ENCODE assay signal across 23 cellular contexts in genomic region chr10:46046261-46046660, GRCh38. TPM values are rescaled to one million over a fixed set of nuclear protein-coding genes. Genes with fewer than 3 reads are reported as not detected.
DNase-seq lines count a peak whose midpoint lies in the region; ATAC-seq and TF ChIP-seq lines count a peak whose summit lies in the region.
"Had no signal": no experiment of that assay in that cellular context is flagged by ENCODE, and none has a peak within 500 bp of the region (broad histone marks: within the 10 kb centered on the region; RNA-seq: fewer than 3 reads in every experiment).

A gene with protein sequence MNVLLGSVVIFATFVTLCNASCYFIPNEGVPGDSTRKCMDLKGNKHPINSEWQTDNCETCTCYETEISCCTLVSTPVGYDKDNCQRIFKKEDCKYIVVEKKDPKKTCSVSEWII (minus strand): TSS chr10:46046269. CDS start chr10:46046237, 32 bp downstream.

- H2BK120ac ChIP-seq in mesendoderm (ENCODE audit: low read depth, low read length) = peak within 1 kb of the TSS; percentile 56

- TF ChIP-seq POLR2A in Peyer's patch (IDR thresholded peaks at IDR 0.05) = no peak

- ATAC-seq in GM21619 (IDR thresholded peaks at IDR 0.05; ENCODE audit: unreplicated experiment) = no peak
- ATAC-seq: A549, GM12878 had no signal

- no peaks in the 10 kb centered on the region for H3K36me3 ChIP-seq in mesendoderm (ENCODE audit: control insufficient read depth, insufficient read depth, low read length)
- no peaks in the 10 kb centered on the region for H3K36me3 ChIP-seq in hepatocyte (replicated peaks; ENCODE audit: insufficient read depth, low read depth)
- no peaks in the 10 kb centered on the region for H3K36me3 ChIP-seq in H7 (replicated peaks; ENCODE audit: control insufficient read depth, insufficient read depth, low read length)
- H3K36me3 ChIP-seq in Peyer's patch = no peaks in the 10 kb centered on the region
- H3K36me3 ChIP-seq: BE2C; BLaER1 treated with 17β-estradiol and CSF1 and Interleukin-3, amounts not matched to agents 10 nM and 100 nM had no signal

- TF ChIP-seq CTCF in progenitor cell of endocrine pancreas (IDR thresholded peaks at IDR 0.05; ENCODE audit: unreplicated experiment) = no peak
- no peak for TF ChIP-seq CTCF in hepatocyte (IDR thresholded peaks at IDR 0.05; ENCODE audit: poor library complexity)
- no peak for TF ChIP-seq CTCF in Peyer's patch (IDR thresholded peaks at IDR 0.05)

- no peak within 1 kb of the TSS for H3K23ac ChIP-seq in mesendoderm (ENCODE audit: low read length)

- no peak within 1 kb of the TSS for H3K27ac ChIP-seq in mesendoderm (ENCODE audit: low read depth, low read length)
- H3K27ac ChIP-seq in hepatocyte = no peak within 1 kb of the TSS
- H3K27ac ChIP-seq in Peyer's patch = no peak within 1 kb of the TSS
- H3K27ac ChIP-seq: A549; BLaER1 treated with 17β-estradiol and CSF1 and Interleukin-3, amounts not matched to agents 10 nM and 100 nM had no signal

- H3K27me3 Mint-ChIP-seq in progenitor cell of endocrine pancreas = peaks cover 5% of the 10 kb centered on the region
- H3K27me3 Mint-ChIP-seq: CD4-positive, alpha-beta T cell had no signal

- H3K36me3 Mint-ChIP-seq in progenitor cell of endocrine pancreas (ENCODE audit: insufficient read depth) = no peaks in the 10 kb centered on the region
- H3K36me3 Mint-ChIP-seq: CD14-positive monocyte; CD8-positive, alpha-beta memory T cell had no signal

- no peak within 1 kb of the TSS for H2AK5ac ChIP-seq in mesendoderm (ENCODE audit: low read length)

- no peaks in the 10 kb centered on the region for H3K9me3 ChIP-seq in hepatocyte (ENCODE audit: low read depth)
- H3K9me3 ChIP-seq in Peyer's patch = no peaks in the 10 kb centered on the region
- H3K9me3 ChIP-seq: A549; BE2C; BLaER1 treated with 17β-estradiol and CSF1 and Interleukin-3, amounts not matched to agents 10 nM and 100 nM had no signal

- H3K9ac ChIP-seq in mesendoderm (ENCODE audit: low read length) = no peak within 1 kb of the TSS
- H3K9ac ChIP-seq: BLaER1 treated with 17β-estradiol and CSF1 and Interleukin-3, amounts not matched to agents 10 nM and 100 nM had no signal

- H2BK15ac ChIP-seq in mesendoderm (replicated peaks; ENCODE audit: low read depth) = no peak within 1 kb of the TSS

- no peak within 1 kb of the TSS for H3K18ac ChIP-seq in mesendoderm (ENCODE audit: low read length)

- peaks cover 16% of the 10 kb centered on the region for H3K4me1 Mint-ChIP-seq in progenitor cell of endocrine pancreas (ENCODE audit: low read depth)
- H3K4me1 Mint-ChIP-seq: CD14-positive monocyte; CD8-positive, alpha-beta memory T cell had no signal

- H3K79me2 ChIP-seq in mesendoderm (ENCODE audit: control insufficient read depth, insufficient read depth, low read length) = no peaks in the 10 kb centered on the region
- H3K79me2 ChIP-seq in hepatocyte = no peaks in the 10 kb centered on the region

- WGBS in mesendoderm (ENCODE audit: extremely low coverage, insufficient coverage, low lambda C conversion rate) = no CpG with 5 or more reads among the region's 7 CpGs
- 81% methylated on average over 7 of the region's 7 CpGs for WGBS in hepatocyte (ENCODE audit: low lambda C conversion rate, missing lambda C conversion rate)

- H3K4ac ChIP-seq in mesendoderm (ENCODE audit: low read depth, low read length) = no peak within 1 kb of the TSS

- H3K4me1 ChIP-seq in mesendoderm (ENCODE audit: control insufficient read depth, low read depth, low read length) = peaks cover 9% of the 10 kb centered on the region
- no peaks in the 10 kb centered on the region for H3K4me1 ChIP-seq in hepatocyte (ENCODE audit: insufficient read depth)
- H3K4me1 ChIP-seq in Peyer's patch = no peaks in the 10 kb centered on the region
- H3K4me1 ChIP-seq: A549, BE2C had no signal

- H4K20me1 ChIP-seq in hepatocyte (ENCODE audit: insufficient read depth, poor library complexity, severe bottlenecking) = no peaks in the 10 kb centered on the region
- H4K20me1 ChIP-seq: BLaER1 treated with 17β-estradiol and CSF1 and Interleukin-3, amounts not matched to agents 10 nM and 100 nM had no signal

- H2AFZ ChIP-seq in hepatocyte = no peak within 1 kb of the TSS

- H2BK5ac ChIP-seq in mesendoderm (ENCODE audit: low read length) = no peak within 1 kb of the TSS

- H3K27me3 ChIP-seq in mesendoderm (ENCODE audit: insufficient read depth, low read length, poor library complexity) (no peaks in the 10 kb centered on the region), hepatocyte (no peaks in the 10 kb centered on the region), H7 (ENCODE audit: control insufficient read depth, insufficient read depth, low read length) (no peaks in the 10 kb centered on the region), Peyer's patch (no peaks in the 10 kb centered on the region)
- H3K27me3 ChIP-seq: BE2C; BLaER1 treated with 17β-estradiol and CSF1 and Interleukin-3, amounts not matched to agents 10 nM and 100 nM had no signal

- H3K4me3 ChIP-seq in mesendoderm (ENCODE audit: low read length) (no peak within 1 kb of the TSS), hepatocyte (no peak within 1 kb of the TSS), H7 (ENCODE audit: insufficient read depth, low read depth, low read length) (no peak within 1 kb of the TSS), Peyer's patch (no peak within 1 kb of the TSS)
- H3K4me3 ChIP-seq: A549; BLaER1 treated with 17β-estradiol and CSF1 and Interleukin-3, amounts not matched to agents 10 nM and 100 nM; GM12878 had no signal

- no peak within 1 kb of the TSS for H3K4me3 Mint-ChIP-seq in progenitor cell of endocrine pancreas (ENCODE audit: low read depth)
- H3K4me3 Mint-ChIP-seq: CD14-positive monocyte; CD4-positive, alpha-beta T cell; CD8-positive, alpha-beta memory T cell had no signal

- peak within 1 kb of the TSS; percentile 71 for H3K27ac Mint-ChIP-seq in progenitor cell of endocrine pancreas
- H3K27ac Mint-ChIP-seq: CD4-positive, alpha-beta T cell had no signal

- no peaks in the 10 kb centered on the region for H3K9me3 Mint-ChIP-seq in progenitor cell of endocrine pancreas (ENCODE audit: low read depth)
- H3K9me3 Mint-ChIP-seq: CD4-positive, alpha-beta T cell; CD8-positive, alpha-beta memory T cell had no signal

- H3K79me1 ChIP-seq in mesendoderm (ENCODE audit: low read length) = no peaks in the 10 kb centered on the region

- no peak within 1 kb of the TSS for H3K56ac ChIP-seq in mesendoderm (ENCODE audit: low read length)

- H3K4me2 ChIP-seq in mesendoderm (ENCODE audit: low read length) (no peak within 1 kb of the TSS), hepatocyte (no peak within 1 kb of the TSS)
- H3K4me2 ChIP-seq: A549; BLaER1 treated with 17β-estradiol and CSF1 and Interleukin-3, amounts not matched to agents 10 nM and 100 nM had no signal

- H4K8ac ChIP-seq in mesendoderm (ENCODE audit: low read depth, low read length) = no peak within 1 kb of the TSS

- DNase-seq in DMS53 (lab: John Stamatoyannopoulos, UW) (peak; percentile 63), HT-29 (ENCODE audit: low spot score) (peak; percentile 21), mesendoderm (no peak), progenitor cell of endocrine pancreas (ENCODE audit: low spot score, unreplicated experiment) (no peak), hepatocyte (ENCODE audit: low spot score) (no peak), H7 (no peak), Peyer's patch (no peak)
- DNase-seq: 8988T; ACHN; AML-193; BE2C; CD4-positive, alpha-beta T cell; CD8-positive, alpha-beta memory T cell; DMS 273 treated with DMSO at 0.1 percent for 48 hours; EL; GDM1; GOT3; HCEC 1CT had no signal

- H4K5ac ChIP-seq in mesendoderm (ENCODE audit: low read length) = no peak within 1 kb of the TSS

- H3K9me2 ChIP-seq in hepatocyte (replicated peaks; ENCODE audit: insufficient read depth) = no peaks in the 10 kb centered on the region

RNA-seq across cellular contexts. Expression of the gene that starts here (rescaled TPM):
- not detected in 2 replicates for total RNA-seq in HT-29 (2014; rRNA removed; shearing (Covaris generic))
- polyA plus RNA-seq in mesendoderm (2013, experiment 1 of 2) = 0.18 TPM
- not detected for polyA plus RNA-seq in mesendoderm (2013, experiment 2 of 2)
- total RNA-seq in progenitor cell of endocrine pancreas = not detected in 2 replicates
- 2.2 and 2.7 TPM in 2 replicates for total RNA-seq in hepatocyte
- 10.0 and 11.0 TPM in 2 replicates for polyA plus RNA-seq in hepatocyte
- total RNA-seq in H7 (2014; rRNA removed; shearing (Covaris generic)) = 0.89 TPM in 1 of 2 replicates, not detected in the other
- not detected for total RNA-seq in Peyer's patch
- total RNA-seq: CD4-positive, alpha-beta T cell; CD8-positive, alpha-beta memory T cell; GM12878 had no signal
- polyA plus RNA-seq: CD14-positive monocyte; CD8-positive, alpha-beta memory T cell; GM12878 had no signal

Comparison
In these comparisons a context has a peak if more than half of its experiments do, and no peak if none do; other contexts are left out.
1. Peak in DNase-seq in HT-29; RNA of the gene not detected or under 1 TPM.